Comparison of ENCODE assay signal across 23 cellular contexts in the genomic region with DNA sequence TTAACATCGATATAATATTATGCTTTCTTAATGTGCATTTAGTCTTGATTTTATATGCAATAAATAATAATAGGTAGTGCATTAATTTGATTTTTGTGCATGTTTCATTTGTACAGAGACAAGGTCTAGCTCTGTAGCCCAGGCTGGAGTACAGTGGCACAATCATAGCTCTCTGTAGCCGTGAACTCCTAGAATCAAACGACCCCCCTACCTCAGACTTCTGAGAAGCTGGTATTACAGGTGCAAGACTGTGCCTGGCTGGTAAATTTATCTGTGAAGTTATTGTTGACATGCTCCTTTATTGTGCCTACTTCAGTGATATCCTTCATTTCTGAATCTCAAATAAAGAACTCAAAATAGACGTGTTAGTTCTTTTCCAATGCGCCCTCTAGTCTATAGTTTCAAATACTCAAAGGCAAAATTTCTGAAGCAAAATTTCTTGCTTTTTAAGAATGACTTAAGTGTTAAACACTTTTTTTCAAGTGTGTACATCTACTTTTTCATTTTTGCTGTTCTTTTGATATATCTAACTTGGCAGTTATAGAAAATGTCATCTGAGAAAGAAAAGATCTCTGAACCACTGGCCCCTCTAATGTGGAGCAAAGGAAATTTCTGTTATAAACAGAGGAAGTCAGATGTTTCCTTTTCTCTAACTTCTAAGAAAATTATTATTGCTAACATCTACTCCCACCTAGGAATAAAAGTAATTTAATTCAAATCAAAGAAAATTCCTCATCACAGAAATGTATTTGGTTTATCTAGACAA. TPM values are rescaled to one million over a fixed set of nuclear protein-coding genes. Genes with fewer than 3 reads are reported as not detected.
DNase-seq lines count a peak whose midpoint lies in the region; FAIRE-seq and TF ChIP-seq lines count a peak whose summit lies in the region.
"Had no signal": no experiment of that assay in that cellular context is flagged by ENCODE, and none has a peak within 500 bp of the region (broad histone marks: within the 10 kb centered on the region; RNA-seq: fewer than 3 reads in every experiment).

No MANE protein-coding gene starts in this region.

- H4K20me1 ChIP-seq in BLaER1: no peaks in the 10 kb centered on the region
- no peaks in the 10 kb centered on the region for H4K20me1 ChIP-seq in endothelial cell of umbilical vein (replicated peaks; ENCODE audit: control insufficient read depth, extremely low read depth, insufficient read depth, low read length)

- no peaks in the 10 kb centered on the region for H3K36me3 ChIP-seq in BLaER1
- no peaks in the 10 kb centered on the region for H3K36me3 ChIP-seq in endothelial cell of umbilical vein (ENCODE audit: control insufficient read depth in 2 of 2, extremely low read depth in 1 of 2, insufficient read depth in 2 of 2, low read length in 2 of 2)

- H3K27me3 Mint-ChIP-seq in activated T-helper 2 cell treated with anti-CD3 and anti-CD28 coated beads, Interferon-gamma antibody, Interleukin-2, Interleukin-4, amounts not matched to agents 10 μg/mL and 5 μg/mL and 100 μg/mL, durations not matched to agents 14 hours and 24 hours and 36 hours (ENCODE audit: low read depth): peaks cover 23% of the 10 kb centered on the region

- H3K9ac ChIP-seq in BLaER1 (peak overlapping the region; percentile 76), endothelial cell of umbilical vein (replicated peaks; ENCODE audit: extremely low read depth, insufficient read depth, low read length) (no peak overlapping the region)
- H3K9ac ChIP-seq: SK-N-SH had no signal

- H3K9me3 Mint-ChIP-seq in activated T-helper 2 cell treated with anti-CD3 and anti-CD28 coated beads, Interferon-gamma antibody, Interleukin-2, Interleukin-4, amounts not matched to agents 10 μg/mL and 5 μg/mL and 100 μg/mL, durations not matched to agents 14 hours and 24 hours and 36 hours: no peaks in the 10 kb centered on the region

- H3K36me3 Mint-ChIP-seq in activated T-helper 2 cell treated with anti-CD3 and anti-CD28 coated beads, Interferon-gamma antibody, Interleukin-2, Interleukin-4, amounts not matched to agents 10 μg/mL and 5 μg/mL and 100 μg/mL, durations not matched to agents 14 hours and 24 hours and 36 hours (ENCODE audit: low read depth): no peaks in the 10 kb centered on the region
- H3K36me3 Mint-ChIP-seq: CD4-positive, alpha-beta memory T cell had no signal

- BruUV-seq in endothelial cell of umbilical vein (replicated peaks; lab: Mats Ljungman, UMichigan): no TSS peak

- DNase-seq in GDM1 (lab: John Stamatoyannopoulos, UW) (peak; percentile 7), Kasumi-1 (lab: John Stamatoyannopoulos, UW) (peak; percentile 67 to 77), endothelial cell of umbilical vein (ENCODE audit: low read depth, low spot score) (peak; percentile 85), DMS53 treated with DMSO at 0.1 percent for 48 hours (lab: John Stamatoyannopoulos, UW; ENCODE audit: unreplicated experiment) (no peak), GM13976 (ENCODE audit: low spot score) (no peak), GM19238 (ENCODE audit: insufficient read length, low spot score) (no peak)
- DNase-seq in activated T-helper 2 cell treated with anti-CD3 and anti-CD28 coated beads, Interferon-gamma antibody, Interleukin-2, Interleukin-4, amounts not matched to agents 10 μg/mL and 5 μg/mL and 100 μg/mL, durations not matched to agents 14 hours and 24 hours and 36 hours (ENCODE audit: low spot score): no peak
- DNase-seq: Caco-2; CD4-positive, alpha-beta memory T cell; GOT3; HCEC 1CT; NCI-H1092 treated with DMSO at 0.1 percent for 48 hours; NCI-H1436 treated with DMSO at 0.1 percent for 48 hours; NCI-H1930; NCI-H2227 treated with DMSO at 0.1 percent for 48 hours; NCI-H510A; NCI-H748 treated with DMSO at 0.1 percent for 48 hours; NK-92 treated with Interleukin-12 subunit alpha and Interleukin-12 subunit beta, amount 100 ng/mL, for 24 hours; SHP77 treated with DMSO at 0.1 percent for 48 hours; SK-N-SH had no signal

- H3K4me3 Mint-ChIP-seq in activated T-helper 2 cell treated with anti-CD3 and anti-CD28 coated beads, Interferon-gamma antibody, Interleukin-2, Interleukin-4, amounts not matched to agents 10 μg/mL and 5 μg/mL and 100 μg/mL, durations not matched to agents 14 hours and 24 hours and 36 hours (ENCODE audit: low read depth): no peak overlapping the region
- H3K4me3 Mint-ChIP-seq: CD4-positive, alpha-beta memory T cell had no signal

- CTCF ChIA-PET in endothelial cell of umbilical vein (lab: Charles Lee): interaction anchor here (1.0 kb wide), 1 partner anchor 9 kb away, joined by 5 read pairs; no protein-coding TSS in a partner anchor

- peaks cover 13% of the 10 kb centered on the region for H3K9me3 ChIP-seq in BLaER1
- no peaks in the 10 kb centered on the region for H3K9me3 ChIP-seq in endothelial cell of umbilical vein (replicated peaks; ENCODE audit: control insufficient read depth, insufficient read depth, low read length)
- H3K9me3 ChIP-seq: Caco-2, SK-N-SH had no signal

- H3K79me2 ChIP-seq in endothelial cell of umbilical vein (ENCODE audit: control insufficient read depth, insufficient read depth, low read length): no peaks in the 10 kb centered on the region

- no peak overlapping the region for H3K27ac Mint-ChIP-seq in activated T-helper 2 cell treated with anti-CD3 and anti-CD28 coated beads, Interferon-gamma antibody, Interleukin-2, Interleukin-4, amounts not matched to agents 10 μg/mL and 5 μg/mL and 100 μg/mL, durations not matched to agents 14 hours and 24 hours and 36 hours
- H3K27ac Mint-ChIP-seq: CD4-positive, alpha-beta memory T cell had no signal

- intact Hi-C loops in endothelial cell of umbilical vein (cut with micrococcal nuclease): loop anchor here (1.0 kb wide), 1 partner anchor 9 kb away; no protein-coding TSS in a partner anchor
- intact Hi-C loops in activated T-helper 2 cell treated with anti-CD3 and anti-CD28 coated beads, Interferon-gamma antibody, Interleukin-2, Interleukin-4, amounts not matched to agents 10 μg/mL and 5 μg/mL and 100 μg/mL, durations not matched to agents 14 hours and 24 hours and 36 hours (cut with micrococcal nuclease): no loop called here

- no peak for TF ChIP-seq POLR2A in endothelial cell of umbilical vein (IDR thresholded peaks at IDR 0.05; ENCODE audit: low read depth, low read length)

- TF ChIP-seq CTCF in endothelial cell of umbilical vein (IDR thresholded peaks at IDR 0.05; ENCODE audit: extremely low read depth in 1 of 2, insufficient read depth in 1 of 2, low read depth in 1 of 2, low read length in 2 of 2) (no peak), GM13976 (IDR thresholded peaks at IDR 0.05; ENCODE audit: borderline replicate concordance, control extremely low read depth, extremely low read depth, insufficient read depth, missing control alignments) (no peak)

- H3K27ac ChIP-seq in BLaER1 (peak overlapping the region; percentile 92), endothelial cell of umbilical vein (ENCODE audit: insufficient read depth, low read depth, low read length) (no peak overlapping the region)
- H3K27ac ChIP-seq: RWPE1 had no signal

- H2AFZ ChIP-seq in endothelial cell of umbilical vein (ENCODE audit: low read depth, low read length): no peak overlapping the region

- H3K4me2 ChIP-seq in BLaER1: peak overlapping the region; percentile 93
- H3K4me2 ChIP-seq in endothelial cell of umbilical vein (ENCODE audit: insufficient read depth, low read length): peak overlapping the region; percentile 5
- H3K4me2 ChIP-seq: SK-N-SH had no signal

- in situ Hi-C loops in GM13976 (cut with MboI; ENCODE audit: low sequenced_read_pairs, unreplicated experiment): no loop called here

- POLR2A ChIA-PET in endothelial cell of umbilical vein (lab: Charles Lee): no interaction called here

- dilution Hi-C loops in endothelial cell of umbilical vein (cut with MboI; ENCODE audit: extremely low pct_ligation_motif_present, low sequenced_read_pairs): no loop called here

- H3K9me1 ChIP-seq in endothelial cell of umbilical vein (replicated peaks; ENCODE audit: control insufficient read depth, extremely low read depth, insufficient read depth, low read length): no peaks in the 10 kb centered on the region

- FAIRE-seq in endothelial cell of umbilical vein (lab: Jason Lieb, UNC): no peak
- FAIRE-seq: G401.6 had no signal

- H3K27me3 ChIP-seq in BLaER1 (no peaks in the 10 kb centered on the region), endothelial cell of umbilical vein (ENCODE audit: control insufficient read depth in 2 of 2, insufficient read depth in 2 of 2, low read length in 2 of 2) (no peaks in the 10 kb centered on the region)

- H3K4me1 ChIP-seq in BLaER1: peaks cover 58% of the 10 kb centered on the region
- peaks cover 15% of the 10 kb centered on the region for H3K4me1 ChIP-seq in endothelial cell of umbilical vein (ENCODE audit: control insufficient read depth, extremely low read depth, insufficient read depth, low read length)
- H3K4me1 ChIP-seq: Caco-2 had no signal

- peak overlapping the region; percentile 31 for H3K4me3 ChIP-seq in BLaER1
- H3K4me3 ChIP-seq in endothelial cell of umbilical vein (replicated peaks in 1 of 3; ENCODE audit: insufficient read depth in 1 of 3, low read depth in 1 of 3, low read length in 3 of 3): no peak overlapping the region

- peaks cover 22% of the 10 kb centered on the region for H3K4me1 Mint-ChIP-seq in activated T-helper 2 cell treated with anti-CD3 and anti-CD28 coated beads, Interferon-gamma antibody, Interleukin-2, Interleukin-4, amounts not matched to agents 10 μg/mL and 5 μg/mL and 100 μg/mL, durations not matched to agents 14 hours and 24 hours and 36 hours (ENCODE audit: low read depth)
- H3K4me1 Mint-ChIP-seq: CD4-positive, alpha-beta memory T cell had no signal

TF ChIP-seq in endothelial cell of umbilical vein, 7 proteins besides CTCF, POLR2A, EP300 and RAD21 (continues in another document):
- TF ChIP-seq GATA2 (IDR thresholded peaks at IDR 0.05; ENCODE audit: insufficient read depth, insufficient read length, low read depth, low read length) (no peak), MAX (IDR thresholded peaks at IDR 0.05; ENCODE audit: insufficient read depth, insufficient read length) (no peak), EZH2 (IDR thresholded peaks at IDR 0.05; ENCODE audit: borderline replicate concordance, low read depth, low read length, severe bottlenecking) (no peak)

RNA-seq across cellular contexts. Expression of gene GUCY1A1, which starts 28.3 kb away (rescaled TPM):
- 4.4 and 7.5 TPM in 2 replicates for total RNA-seq in endothelial cell of umbilical vein
- 1.2 and 1.3 TPM in 2 replicates for polyA plus RNA-seq in endothelial cell of umbilical vein
- 0.71 and 0.90 TPM in 2 replicates for polyA plus RNA-seq in endothelial cell of umbilical vein (2011; cell fraction: cytosol; rRNA removed)
- polyA plus RNA-seq in endothelial cell of umbilical vein (2011; cell fraction: nucleus; rRNA removed): 1.2 and 2.3 TPM in 2 replicates
- polyA plus RNA-seq in endothelial cell of umbilical vein (2012): 0.05 TPM in 1 of 2 replicates, not detected in the other
- 2.4 and 3.8 TPM in 2 replicates for polyA minus RNA-seq in endothelial cell of umbilical vein
- not detected for polyA minus RNA-seq in endothelial cell of umbilical vein (2011; cell fraction: cytosol; rRNA and poly(A)+ RNA removed)
- 2.6 and 3.8 TPM in 2 replicates for polyA minus RNA-seq in endothelial cell of umbilical vein (2011; cell fraction: nucleus; rRNA and poly(A)+ RNA removed)
- total RNA-seq in activated T-helper 2 cell treated with anti-CD3 and anti-CD28 coated beads, Interferon-gamma antibody, Interleukin-2, Interleukin-4, amounts not matched to agents 10 μg/mL and 5 μg/mL and 100 μg/mL, durations not matched to agents 14 hours and 24 hours and 36 hours: not detected in 2 replicates
- total RNA-seq: Caco-2; CD4-positive, alpha-beta memory T cell had no signal
- polyA plus RNA-seq: CD4-positive, alpha-beta memory T cell had no signal

Comparison
In these comparisons a context has a peak if more than half of its experiments do, and no peak if none do; other contexts are left out.
1. DNase-seq: peak in GDM1 (single experiment), Kasumi-1 (2 of 2) and endothelial cell of umbilical vein (single experiment); none in DMS53 treated with DMSO at 0.1 percent for 48 hours (single experiment), activated T-helper 2 cell treated with anti-CD3 and anti-CD28 coated beads, Interferon-gamma antibody, Interleukin-2, Interleukin-4, amounts not matched to agents 10 μg/mL and 5 μg/mL and 100 μg/mL, durations not matched to agents 14 hours and 24 hours and 36 hours (single experiment), GM13976 (single experiment) and GM19238 (single experiment).